8 cellular contexts compared by ENCODE assay signal in genomic region chr12:110312581-110313360, GRCh38. TPM values are rescaled to one million over a fixed set of nuclear protein-coding genes. Genes with fewer than 3 reads are reported as not detected.
A peak's percentile ranks its signal among the peaks of the same experiment; 100 is the strongest.
DNase-seq lines count a peak whose midpoint lies in the region; ATAC-seq, FAIRE-seq and TF ChIP-seq lines count a peak whose summit lies in the region.

No MANE protein-coding gene starts in this region.

- no peak overlapping the region for H2AFZ ChIP-seq in GM23338

- peaks cover 58% of the 10 kb centered on the region for H4K20me1 ChIP-seq in GM23338 (replicated peaks; ENCODE audit: insufficient read depth)

- 0 out of 2 replicates have a peak overlapping the region, but pooled peaks have one; percentile 36 for H3K27ac Mint-ChIP-seq in GM23338

- peaks cover 3% of the 10 kb centered on the region; the same call in 1 of the 2 replicates for H3K36me3 ChIP-seq in GM23338 (ENCODE audit: insufficient read depth)
- H3K36me3 ChIP-seq in SK-N-MC (ENCODE audit: insufficient read depth, low read length), result peaks cover 78% of the 10 kb centered on the region
- H3K36me3 ChIP-seq in esophagus squamous epithelium, result peaks cover 0 to 81% (median 9%) of the 10 kb centered on the region in 3 donors
- H3K36me3 ChIP-seq in skeletal muscle tissue (ENCODE audit: control insufficient read depth in 3 of 3, insufficient read depth in 3 of 3, low read length in 3 of 3), result peaks cover 4 to 21% (median 6%) of the 10 kb centered on the region in 3 donors

- FAIRE-seq in frontal cortex (lab: Jason Lieb, UNC), result no peak

- TF ChIP-seq CTCF in GM23338 (conservative IDR thresholded peaks at IDR 0.05; ENCODE audit: low read depth in 2 of 2) (no peak), esophagus squamous epithelium (IDR thresholded peaks at IDR 0.05) (no peak)

- no peak overlapping the region for H3K4me3 Mint-ChIP-seq in GM23338

- H3K27me3 ChIP-seq in GM23338 (ENCODE audit: insufficient read depth) (no peaks in the 10 kb centered on the region), esophagus squamous epithelium (no peaks in the 10 kb centered on the region), skeletal muscle tissue (ENCODE audit: control insufficient read depth in 3 of 3, insufficient read depth in 3 of 3, low read length in 3 of 3) (no peaks in the 10 kb centered on the region)

- no peak overlapping the region for H3K4me2 ChIP-seq in GM23338

- intact Hi-C loops in esophagus squamous epithelium (cut with DNase I), result no loop called here

- H3K79me2 ChIP-seq in GM23338 (replicated peaks; ENCODE audit: insufficient read depth), result peaks cover 99% of the 10 kb centered on the region

- H3K27me3 Mint-ChIP-seq in GM23338 (ENCODE audit: insufficient read depth, low read depth, poor library complexity), result peaks cover 3% of the 10 kb centered on the region

- DNase-seq in GM23338 (ENCODE audit: low spot score) (no peak), SK-N-MC (ENCODE audit: low read depth, low spot score) (no peak), esophagus squamous epithelium (lab: John Stamatoyannopoulos, UW) (no peak), frontal cortex (ENCODE audit: low spot score in 2 of 2) (no peak), GOT3 (lab: John Stamatoyannopoulos, UW) (no peak)

- no peak for ATAC-seq in GM23338
- no peak for ATAC-seq in GM19324 (IDR thresholded peaks at IDR 0.05; ENCODE audit: low FRiP score, unreplicated experiment)
- ATAC-seq in GM21360 (IDR thresholded peaks at IDR 0.05; ENCODE audit: unreplicated experiment), result no peak

- no peak for TF ChIP-seq POLR2A in esophagus squamous epithelium (IDR thresholded peaks at IDR 0.05)

- H3K4me3 ChIP-seq in GM23338, result no peak overlapping the region
- no peak overlapping the region for H3K4me3 ChIP-seq in SK-N-MC
- H3K4me3 ChIP-seq in esophagus squamous epithelium, result no peak overlapping the region
- no peak overlapping the region for H3K4me3 ChIP-seq in skeletal muscle tissue (ENCODE audit: low read length in 3 of 3)

- H3F3A ChIP-seq in GM23338 (replicated peaks; ENCODE audit: low read depth), result 0 out of 2 replicates have a peak, but pooled peaks cover 3% of the 10 kb centered on the region

- H3K36me3 Mint-ChIP-seq in GM23338 (ENCODE audit: low read depth), result peaks cover 48% of the 10 kb centered on the region

- H3K27ac ChIP-seq in GM23338 (ENCODE audit: low read depth) (peak overlapping the region; percentile 59; the same call in 1 of the 2 replicates), SK-N-MC (peak overlapping the region; percentile 72; the same call in 1 of the 2 replicates), esophagus squamous epithelium (peak overlapping the region; percentile 64 to 78 (median 77)), skeletal muscle tissue (ENCODE audit: low read depth, low read length) (peak overlapping the region; percentile 19)

- no peaks in the 10 kb centered on the region for H3K9me3 ChIP-seq in SK-N-MC (ENCODE audit: low read depth, low read length)
- no peaks in the 10 kb centered on the region for H3K9me3 ChIP-seq in esophagus squamous epithelium
- H3K9me3 ChIP-seq in skeletal muscle tissue (ENCODE audit: control insufficient read depth in 3 of 3, low read length in 3 of 3), result no peaks in the 10 kb centered on the region

- H3K9me2 ChIP-seq in GM23338 (ENCODE audit: insufficient read depth), result no peaks in the 10 kb centered on the region

- peaks cover 6% of the 10 kb centered on the region for H3K4me1 Mint-ChIP-seq in GM23338

- H3K9me3 Mint-ChIP-seq in GM23338, result no peaks in the 10 kb centered on the region

- no peak overlapping the region for H3K9ac ChIP-seq in SK-N-MC (ENCODE audit: insufficient read length)
- H3K9ac ChIP-seq in skeletal muscle tissue (ENCODE audit: low read depth in 1 of 3, low read length in 3 of 3), result no peak overlapping the region

- H3K4me1 ChIP-seq in GM23338 (ENCODE audit: insufficient read depth) (no peaks in the 10 kb centered on the region), esophagus squamous epithelium (peaks cover 1 to 89% (median 53%) of the 10 kb centered on the region in 3 donors), skeletal muscle tissue (ENCODE audit: control insufficient read depth in 3 of 3, insufficient read depth in 3 of 3, low read length in 3 of 3) (peaks cover 13 to 37% (median 14%) of the 10 kb centered on the region in 3 donors)

- 32 to 61% methylated on average over 8 of the region's 10 CpGs for WGBS in esophagus squamous epithelium, 2 donors

TF ChIP-seq in GM23338, 12 proteins besides CTCF, POLR2A, EP300 and RAD21:
- no peak for TF ChIP-seq NANOG (IDR thresholded peaks at IDR 0.05; ENCODE audit: borderline replicate concordance)
- no peak for TF ChIP-seq STAT1 (IDR thresholded peaks at IDR 0.05; ENCODE audit: unreplicated experiment)
- TF ChIP-seq EZH2phosphoT487 (IDR thresholded peaks at IDR 0.05; ENCODE audit: unreplicated experiment), result no peak
- TF ChIP-seq ZNF114 (CRISPR knock-in tag; IDR thresholded peaks at IDR 0.05), result no peak
- TF ChIP-seq CREB1 (CRISPR knock-in tag; IDR thresholded peaks at IDR 0.05; ENCODE audit: low read depth), result no peak
- no peak for TF ChIP-seq EZH2 (IDR thresholded peaks at IDR 0.05; ENCODE audit: low read depth, unreplicated experiment)
TF ChIP-seq in GM23338: peak in this region for 0.

RNA-seq across cellular contexts. Expression of gene ATP2A2, which starts 31.7 kb away (rescaled TPM):
- total RNA-seq in GM23338 (2014; rRNA removed; shearing (Covaris generic)), result 201 and 225 TPM in 2 replicates
- polyA plus RNA-seq in GM23338 (2016; fragmentation: Nextera tagmentation; extraction: Ambion mirVana), result 44.2 and 47.2 TPM in 2 replicates
- 100 to 1,000 TPM; 147 to 263 (median 177) TPM for total RNA-seq in esophagus squamous epithelium
- total RNA-seq in skeletal muscle tissue, result 515 TPM
- total RNA-seq in frontal cortex, result 149 TPM

Comparison
In these comparisons a context has a peak if more than half of its experiments do, and no peak if none do; other contexts are left out.
1. H3K27ac ChIP-seq: peak in every context shown above with its lines; median percentile 77 in esophagus squamous epithelium; 72 in SK-N-MC; 59 in GM23338; 19 in skeletal muscle tissue.